Comparison of ENCODE assay signal across 9 cellular contexts in genomic region chr1:220775238-220775853, GRCh38. TPM values are rescaled to one million over a fixed set of nuclear protein-coding genes. Genes with fewer than 3 reads are reported as not detected.
DNase-seq lines count a peak whose midpoint lies in the region; ATAC-seq lines count a peak whose summit lies in the region.
"Had no signal": no experiment of that assay in that cellular context is flagged by ENCODE, and none has a peak within 500 bp of the region (broad histone marks: within the 10 kb centered on the region; RNA-seq: fewer than 3 reads in every experiment).

No MANE protein-coding gene starts in this region.

- H3K27ac Mint-ChIP-seq in activated naive CD8-positive, alpha-beta T cell treated with anti-CD3 and anti-CD28 coated beads, Interleukin-2, amount 10 ng/mL, durations not matched to agents 7 days and 5 days, result no peak overlapping the region
- H3K27ac Mint-ChIP-seq in immature natural killer cell, result no peak overlapping the region
- H3K27ac Mint-ChIP-seq: activated naive CD4-positive, alpha-beta T cell treated with anti-CD3 and anti-CD28 coated beads, Interleukin-2, amount 50 U/mL, for 24 hours had no signal

- H3K27me3 Mint-ChIP-seq in activated naive CD8-positive, alpha-beta T cell treated with anti-CD3 and anti-CD28 coated beads, Interleukin-2, amount 10 ng/mL, durations not matched to agents 7 days and 5 days, result peaks cover 2% of the 10 kb centered on the region
- no peaks in the 10 kb centered on the region for H3K27me3 Mint-ChIP-seq in immature natural killer cell (ENCODE audit: low read depth in 3 of 3)

- POLR2A ChIA-PET in activated naive CD8-positive, alpha-beta T cell treated with anti-CD3 and anti-CD28 coated beads, Interleukin-2, amount 10 ng/mL, durations not matched to agents 7 days and 5 days (lab: Charles Lee), result no interaction called here

- H3K4me3 Mint-ChIP-seq in activated naive CD8-positive, alpha-beta T cell treated with anti-CD3 and anti-CD28 coated beads, Interleukin-2, amount 10 ng/mL, durations not matched to agents 7 days and 5 days, result no peak overlapping the region
- no peak overlapping the region for H3K4me3 Mint-ChIP-seq in immature natural killer cell
- H3K4me3 Mint-ChIP-seq: activated naive CD4-positive, alpha-beta T cell treated with anti-CD3 and anti-CD28 coated beads, Interleukin-2, amount 50 U/mL, for 24 hours had no signal

- intact Hi-C loops in posterior vena cava (cut with DNase I), result loop anchor here in 1 of 2 donors (10.0 kb wide), 1 partner anchor 91 kb away; no protein-coding TSS in a partner anchor

- peak; percentile 75 for DNase-seq in activated effector memory CD4-positive, alpha-beta T cell treated with anti-CD3 and anti-CD28 coated beads, Interleukin-2, amount 50 U/mL, for 16 hours
- no peak for DNase-seq in activated effector memory CD4-positive, alpha-beta T cell treated with Interleukin-2 at 50 U/mL for 16 hours
- DNase-seq in NCI-H774 (lab: John Stamatoyannopoulos, UW), result peak; percentile 10
- peak; percentile 42 for DNase-seq in activated naive CD8-positive, alpha-beta T cell treated with anti-CD3 and anti-CD28 coated beads, Interleukin-2, amount 10 ng/mL, durations not matched to agents 7 days and 5 days
- peak in 2 of 3 donors; percentile 6 to 8 for DNase-seq in immature natural killer cell
- DNase-seq in stimulated activated CD8-positive, alpha-beta memory T cell treated with anti-CD3 and anti-CD28 coated beads, Interleukin-4, amount 100 ng/mL, for 48 hours, result peak; percentile 77
- DNase-seq in posterior vena cava (ENCODE audit: low spot score), result no peak

- H3K9me3 Mint-ChIP-seq in activated naive CD8-positive, alpha-beta T cell treated with anti-CD3 and anti-CD28 coated beads, Interleukin-2, amount 10 ng/mL, durations not matched to agents 7 days and 5 days, result no peaks in the 10 kb centered on the region
- H3K9me3 Mint-ChIP-seq in immature natural killer cell, result no peaks in the 10 kb centered on the region
- H3K9me3 Mint-ChIP-seq: activated naive CD4-positive, alpha-beta T cell treated with anti-CD3 and anti-CD28 coated beads, Interleukin-2, amount 50 U/mL, for 24 hours had no signal

- H3K4me1 Mint-ChIP-seq in activated naive CD8-positive, alpha-beta T cell treated with anti-CD3 and anti-CD28 coated beads, Interleukin-2, amount 10 ng/mL, durations not matched to agents 7 days and 5 days, result no peaks in the 10 kb centered on the region
- H3K4me1 Mint-ChIP-seq in immature natural killer cell, result no peaks in the 10 kb centered on the region
- H3K4me1 Mint-ChIP-seq: activated naive CD4-positive, alpha-beta T cell treated with anti-CD3 and anti-CD28 coated beads, Interleukin-2, amount 50 U/mL, for 24 hours had no signal

- no peaks in the 10 kb centered on the region for H3K36me3 Mint-ChIP-seq in activated naive CD8-positive, alpha-beta T cell treated with anti-CD3 and anti-CD28 coated beads, Interleukin-2, amount 10 ng/mL, durations not matched to agents 7 days and 5 days
- no peaks in the 10 kb centered on the region for H3K36me3 Mint-ChIP-seq in immature natural killer cell
- H3K36me3 Mint-ChIP-seq: activated naive CD4-positive, alpha-beta T cell treated with anti-CD3 and anti-CD28 coated beads, Interleukin-2, amount 50 U/mL, for 24 hours had no signal

- no peak for ATAC-seq in activated naive CD8-positive, alpha-beta T cell treated with anti-CD3 and anti-CD28 coated beads, Interleukin-2, amount 10 ng/mL, durations not matched to agents 7 days and 5 days (ENCODE audit: low read depth)
- ATAC-seq in GM21381 (IDR thresholded peaks at IDR 0.05; ENCODE audit: unreplicated experiment), result no peak

RNA-seq across cellular contexts. Expression of gene MTARC1, which starts 11.4 kb away (rescaled TPM):
- not detected for total RNA-seq in activated naive CD8-positive, alpha-beta T cell treated with anti-CD3 and anti-CD28 coated beads, Interleukin-2, amount 10 ng/mL, durations not matched to agents 7 days and 5 days
- under 1 TPM in 1 of 3 donors, not detected in 2; 0.37 TPM for polyA plus RNA-seq in immature natural killer cell
- total RNA-seq in posterior vena cava, result 1 to 10 TPM; 6.7 to 9.2 TPM

RNA-seq across cellular contexts. Expression of gene MTARC2, which starts 27.2 kb away (rescaled TPM):
- not detected for total RNA-seq in activated naive CD8-positive, alpha-beta T cell treated with anti-CD3 and anti-CD28 coated beads, Interleukin-2, amount 10 ng/mL, durations not matched to agents 7 days and 5 days
- 1 to 10 TPM in 2 of 3 donors, under 1 TPM in 1; 0.28 to 2.3 (median 1.5) TPM for polyA plus RNA-seq in immature natural killer cell
- total RNA-seq in posterior vena cava, result 10 to 100 TPM; 11.8 to 15.2 TPM

Comparison
In these comparisons a context has a peak if more than half of its experiments do, and no peak if none do; other contexts are left out.
1. DNase-seq: peak in activated effector memory CD4-positive, alpha-beta T cell treated with anti-CD3 and anti-CD28 coated beads, Interleukin-2, amount 50 U/mL, for 16 hours (single experiment), NCI-H774 (single experiment), activated naive CD8-positive, alpha-beta T cell treated with anti-CD3 and anti-CD28 coated beads, Interleukin-2, amount 10 ng/mL, durations not matched to agents 7 days and 5 days (single experiment), immature natural killer cell (2 of 3) and stimulated activated CD8-positive, alpha-beta memory T cell treated with anti-CD3 and anti-CD28 coated beads, Interleukin-4, amount 100 ng/mL, for 48 hours (single experiment); none in activated effector memory CD4-positive, alpha-beta T cell treated with Interleukin-2 at 50 U/mL for 16 hours (single experiment) and posterior vena cava (single experiment).
2. RNA of gene MTARC1, which starts 11.4 kb away (total RNA-seq): 6.7 to 9.2 TPM in posterior vena cava; not detected in activated naive CD8-positive, alpha-beta T cell treated with anti-CD3 and anti-CD28 coated beads, Interleukin-2, amount 10 ng/mL, durations not matched to agents 7 days and 5 days; every median in the first group is over 4 times any median in the second.
3. RNA of gene MTARC2, which starts 27.2 kb away (total RNA-seq): 11.8 to 15.2 TPM in posterior vena cava; not detected in activated naive CD8-positive, alpha-beta T cell treated with anti-CD3 and anti-CD28 coated beads, Interleukin-2, amount 10 ng/mL, durations not matched to agents 7 days and 5 days; every median in the first group is over 10 times any median in the second.